Comparison of ENCODE assay signal across 8 cellular contexts in the genomic region with DNA sequence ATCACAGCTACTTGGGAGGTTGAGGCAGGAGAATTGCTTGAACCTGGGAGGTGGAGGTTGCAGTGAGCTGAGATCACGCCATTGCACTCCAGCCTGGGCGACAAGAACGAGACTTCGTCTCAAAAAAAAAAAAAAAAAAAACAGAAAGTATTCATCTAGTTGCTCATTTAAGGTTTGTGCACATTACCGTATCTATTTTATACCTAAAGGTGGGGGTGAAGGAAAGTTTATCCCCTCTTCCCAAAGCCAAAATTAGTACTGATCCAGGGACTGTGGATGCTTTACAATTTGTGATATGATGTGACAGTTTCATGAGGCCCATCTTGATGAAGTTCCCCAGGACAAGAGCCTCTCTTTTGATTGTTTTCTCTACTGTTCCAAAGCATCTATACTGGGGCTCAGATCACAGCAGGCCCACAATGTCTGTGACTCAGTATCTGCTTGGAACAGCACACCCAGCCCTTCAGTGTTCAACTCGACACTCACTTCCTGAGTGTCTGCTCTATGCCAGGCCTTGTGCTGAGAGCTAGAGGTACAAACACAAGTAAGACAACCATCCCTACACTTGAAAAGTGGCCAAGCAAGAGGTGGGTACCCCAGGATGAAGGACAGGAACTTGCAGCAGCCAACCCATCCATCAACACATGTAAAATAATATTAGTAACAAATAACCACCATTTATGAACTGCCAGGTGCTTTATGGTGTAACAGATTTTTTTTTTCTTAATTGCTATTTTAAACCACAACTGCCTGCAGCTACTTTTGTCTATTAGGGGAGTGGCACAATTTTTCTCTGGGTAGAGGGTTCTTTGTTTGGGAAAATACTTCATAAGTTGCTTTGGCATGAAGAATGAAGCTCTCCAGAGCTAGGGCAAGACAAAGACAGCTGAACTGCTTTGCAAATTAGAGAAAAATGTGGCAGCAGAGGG. TPM values are rescaled to one million over a fixed set of nuclear protein-coding genes. Genes with fewer than 3 reads are reported as not detected.
DNase-seq lines count a peak whose midpoint lies in the region; TF ChIP-seq lines count a peak whose summit lies in the region.

No MANE protein-coding gene starts in this region.

- H3K4me3 ChIP-seq in AG10803 (ENCODE audit: low read length), result no peak overlapping the region
- H3K4me3 ChIP-seq in OCI-LY3 (ENCODE audit: low read length), result peak overlapping the region; percentile 16; the same call in 1 of the 2 replicates
- no peak overlapping the region for H3K4me3 ChIP-seq in lower leg skin (ENCODE audit: low read depth, poor library complexity, severe bottlenecking)

- no peaks in the 10 kb centered on the region for H4K20me1 ChIP-seq in OCI-LY3 (ENCODE audit: insufficient read depth, low read length)

- H3K9me3 ChIP-seq in OCI-LY3 (ENCODE audit: insufficient read depth, low read length), result no peaks in the 10 kb centered on the region

- peak overlapping the region; percentile 25; the same call in 1 of the 2 replicates for H3K9ac ChIP-seq in OCI-LY3 (ENCODE audit: low read length)

- H3K27ac ChIP-seq in OCI-LY3 (ENCODE audit: low read length), result peak overlapping the region; percentile 26; the same call in 1 of the 2 replicates

- H3K79me2 ChIP-seq in OCI-LY3 (ENCODE audit: low read length), result no peaks in the 10 kb centered on the region

- peaks cover 32% of the 10 kb centered on the region for H3K4me1 ChIP-seq in OCI-LY3 (ENCODE audit: low read length)

- intact Hi-C loops in lower leg skin (cut with DNase I; ENCODE audit: low total_unique reads), result no loop called here

- H3K4me2 ChIP-seq in OCI-LY3 (ENCODE audit: low read length), result peak overlapping the region; percentile 59

- TF ChIP-seq CTCF in AG10803 (conservative IDR thresholded peaks at IDR 0.05; ENCODE audit: low read length) (no peak), OCI-LY3 (IDR thresholded peaks at IDR 0.05; ENCODE audit: low read depth, low read length) (no peak), lower leg skin (IDR thresholded peaks at IDR 0.05) (no peak)

- no peak for TF ChIP-seq POLR2A in lower leg skin (IDR thresholded peaks at IDR 0.05)

- 73 to 74% methylated on average over 6 of the region's 6 CpGs for WGBS in lower leg skin, 2 donors

- H3K36me3 ChIP-seq in OCI-LY3 (replicated peaks; ENCODE audit: low read depth, low read length), result no peaks in the 10 kb centered on the region

- no peaks in the 10 kb centered on the region for H3K27me3 ChIP-seq in OCI-LY3 (ENCODE audit: low read depth, low read length)

- H2AFZ ChIP-seq in OCI-LY3 (ENCODE audit: low read depth, low read length), result peak overlapping the region; percentile 77; the same call in 1 of the 2 replicates

- DNase-seq in AG10803 (ENCODE audit: low read depth) (peak; percentile 36), amniotic epithelial cell (ENCODE audit: low read depth) (peak; percentile 26), myocyte (ENCODE audit: low read depth) (peak; percentile 43), NCI-H524 (lab: John Stamatoyannopoulos, UW) (no peak), lower leg skin (ENCODE audit: low spot score in 2 of 2) (no peak), ureter (ENCODE audit: low spot score) (no peak), NCI-H146 treated with DMSO at 0.1 percent for 48 hours (lab: John Stamatoyannopoulos, UW; ENCODE audit: unreplicated experiment) (no peak)

RNA-seq across cellular contexts. Expression of gene KHDRBS1, which starts 29.0 kb away (rescaled TPM):
- total RNA-seq in myocyte (44.3 and 45.2 TPM in 2 replicates), lower leg skin (10 to 100 TPM; 60.8 to 94.3 (median 84.7) TPM), ureter (139 TPM)
- 55.9 TPM for polyA plus RNA-seq in myocyte (2012)

RNA-seq across cellular contexts. Expression of gene PTP4A2, which starts 46.5 kb away (rescaled TPM):
- total RNA-seq in myocyte (248 and 298 TPM in 2 replicates), lower leg skin (10 to 100 TPM; 40.9 to 92.8 (median 67.3) TPM), ureter (416 TPM)
- 228 TPM for polyA plus RNA-seq in myocyte (2012)

Comparison
In these comparisons a context has a peak if more than half of its experiments do, and no peak if none do; other contexts are left out.
1. DNase-seq: peak in AG10803 (single experiment), amniotic epithelial cell (single experiment) and myocyte (single experiment); none in NCI-H524 (0 of 2), lower leg skin (0 of 2), ureter (single experiment) and NCI-H146 treated with DMSO at 0.1 percent for 48 hours (single experiment).